8 cellular contexts compared by ENCODE assay signal in genomic region chr11:18105802-18106574, GRCh38. TPM values are rescaled to one million over a fixed set of nuclear protein-coding genes. Genes with fewer than 3 reads are reported as not detected.
DNase-seq lines count a peak whose midpoint lies in the region; ATAC-seq and TF ChIP-seq lines count a peak whose summit lies in the region.

A gene with protein sequence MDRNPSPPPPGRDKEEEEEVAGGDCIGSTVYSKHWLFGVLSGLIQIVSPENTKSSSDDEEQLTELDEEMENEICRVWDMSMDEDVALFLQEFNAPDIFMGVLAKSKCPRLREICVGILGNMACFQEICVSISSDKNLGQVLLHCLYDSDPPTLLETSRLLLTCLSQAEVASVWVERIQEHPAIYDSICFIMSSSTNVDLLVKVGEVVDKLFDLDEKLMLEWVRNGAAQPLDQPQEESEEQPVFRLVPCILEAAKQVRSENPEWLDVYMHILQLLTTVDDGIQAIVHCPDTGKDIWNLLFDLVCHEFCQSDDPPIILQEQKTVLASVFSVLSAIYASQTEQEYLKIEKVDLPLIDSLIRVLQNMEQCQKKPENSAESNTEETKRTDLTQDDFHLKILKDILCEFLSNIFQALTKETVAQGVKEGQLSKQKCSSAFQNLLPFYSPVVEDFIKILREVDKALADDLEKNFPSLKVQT (minus strand): TSS chr11:18106082. CDS start chr11:18106041, 41 bp downstream.

- DNase-seq in NCI-H1417 (lab: John Stamatoyannopoulos, UW) (peak; percentile 82 to 91 (median 90)), NCI-H1417 treated with DMSO at 0.1 percent for 48 hours (lab: John Stamatoyannopoulos, UW) (no peak), NCI-H2029 (lab: John Stamatoyannopoulos, UW) (peak; percentile 75), T-helper 9 cell (peak; percentile 89), astrocyte of the spinal cord (ENCODE audit: low read depth, low spot score) (peak; percentile 79), iPS DF 19.7 (ENCODE audit: low read depth, low spot score) (peak; percentile 23), sigmoid colon (peak; percentile 89)

- peak within 1 kb of the TSS; percentile 55 to 75 (median 72) for H3K27ac ChIP-seq in sigmoid colon

- no peaks in the 10 kb centered on the region for H3K9me3 ChIP-seq in sigmoid colon

- TF ChIP-seq CTCF in astrocyte of the spinal cord (IDR thresholded peaks at IDR 0.05; ENCODE audit: low read depth, low read length) (peak; percentile 80), sigmoid colon (IDR thresholded peaks at IDR 0.05) (peak; percentile 18 to 41 (median 37))

- in situ Hi-C loops in astrocyte of the spinal cord (cut with HindIII; ENCODE audit: low sequenced_read_pairs): no loop called here

- peaks cover 0 to 28% (median 4%) of the 10 kb centered on the region in 4 donors for H3K36me3 ChIP-seq in sigmoid colon

- intact Hi-C loops in sigmoid colon (cut with DNase I): loop anchor here (2.0 to 10.0 kb wide), 2 partner anchors 93 to 219 kb away; partner anchors contain the start of genes GTF2H1, HPS5 and SERGEF

- peak; percentile 94 for ATAC-seq in HG02973 (IDR thresholded peaks at IDR 0.05; ENCODE audit: unreplicated experiment)

- WGBS in sigmoid colon, 2 donors: 4 to 6% methylated on average over 48 of the region's 48 CpGs

- H3K4me3 ChIP-seq in astrocyte of the spinal cord (ENCODE audit: low read depth, low read length) (peak within 1 kb of the TSS; percentile 76), sigmoid colon (peak within 1 kb of the TSS; percentile 73 to 85 (median 82))

- peaks cover 0 to 22% (median 12%) of the 10 kb centered on the region in 4 donors for H3K4me1 ChIP-seq in sigmoid colon

- TF ChIP-seq EP300 in sigmoid colon (IDR thresholded peaks at IDR 0.05): no peak

- H3K27me3 ChIP-seq in sigmoid colon: no peaks in the 10 kb centered on the region

- peak; percentile 37 to 43 for TF ChIP-seq POLR2A in sigmoid colon (IDR thresholded peaks at IDR 0.05)

RNA-seq across cellular contexts. Expression of the gene that starts here (rescaled TPM):
- 10 to 100 TPM in 2 of 4 donors, 1 to 10 TPM in 2; 8.7 to 14.4 (median 11.0) TPM for total RNA-seq in sigmoid colon
- polyA plus RNA-seq in sigmoid colon: 10 to 100 TPM in 2 of 3 donors, 1 to 10 TPM in 1; 7.2 to 12.7 (median 11.5) TPM
